Comparison of ENCODE assay signal across 32 cellular contexts in the genomic region with DNA sequence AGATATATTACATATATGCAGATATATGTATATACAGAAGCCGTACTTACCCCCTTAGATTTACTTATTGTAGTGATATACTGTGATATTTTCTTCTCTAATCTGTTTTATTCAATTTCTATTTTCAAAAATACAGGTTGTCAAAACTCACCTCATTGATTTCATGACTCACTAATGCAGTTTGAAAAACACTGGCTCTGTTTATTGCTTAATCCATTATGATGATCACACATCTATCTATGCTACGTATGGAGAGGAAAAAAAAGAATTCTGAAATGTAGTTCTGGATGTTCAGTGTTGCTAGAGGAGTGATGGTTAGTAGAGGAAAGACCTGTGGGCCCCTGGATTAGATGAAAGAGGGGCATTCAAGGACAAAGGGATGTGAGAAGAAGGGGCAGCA.
"Had no signal": no experiment of that assay in that cellular context is flagged by ENCODE, and none has a peak within 500 bp of the region (broad histone marks: within the 10 kb centered on the region; RNA-seq: fewer than 3 reads in every experiment).

No MANE protein-coding gene starts in this region.

- ATAC-seq: activated naive CD4-positive, alpha-beta T cell treated with anti-CD3 and anti-CD28 coated beads, Interleukin-2, amount 50 U/mL, for 72 hours; activated T-cell treated with anti-CD3 and anti-CD28 coated beads, Interleukin-2, amount 50 U/mL, for 4 hours; Panc1; T-cell; T-helper 17 cell had no signal

- H3K27me3 ChIP-seq: adrenal gland, SJSA1 had no signal

- H3K4me3 Mint-ChIP-seq: activated B cell treated with CpG ODN at 0.5 μM for 24 hours; activated CD4-positive, alpha-beta memory T cell treated with anti-CD3 and anti-CD28 coated beads for 36 hours; activated naive CD4-positive, alpha-beta T cell treated with anti-CD3 and anti-CD28 coated beads for 36 hours; activated T-cell treated with anti-CD3 and anti-CD28 coated beads, Interleukin-2, amount 50 U/mL, for 4 hours; activated T-helper 1 cell treated with anti-CD3 and anti-CD28 coated beads, Interleukin-12 subunit alpha, Interleukin-12 subunit beta, Interleukin-2, Interleukin-4 antibody, amounts not matched to agents 30 ng/mL and 10 ng/mL and 1 ng/mL, durations not matched to agents 14 hours and 24 hours and 36 hours; brain; T-cell; T-helper 17 cell had no signal

- H3K9me3 Mint-ChIP-seq: activated B cell treated with CpG ODN at 0.5 μM for 24 hours; activated CD4-positive, alpha-beta memory T cell treated with anti-CD3 and anti-CD28 coated beads for 36 hours; activated naive CD4-positive, alpha-beta T cell treated with anti-CD3 and anti-CD28 coated beads for 36 hours; activated T-cell treated with anti-CD3 and anti-CD28 coated beads, Interleukin-2, amount 50 U/mL, for 4 hours; T-cell had no signal

- H3K27ac ChIP-seq: adrenal gland, SJSA1, VCaP had no signal

- H3K27ac Mint-ChIP-seq: activated B cell treated with CpG ODN at 0.5 μM for 24 hours; activated CD4-positive, alpha-beta memory T cell treated with anti-CD3 and anti-CD28 coated beads for 36 hours; activated naive CD4-positive, alpha-beta T cell treated with anti-CD3 and anti-CD28 coated beads for 36 hours; activated naive CD4-positive, alpha-beta T cell treated with anti-CD3 and anti-CD28 coated beads, Interleukin-2, amount 50 U/mL, for 72 hours; activated T-helper 1 cell treated with anti-CD3 and anti-CD28 coated beads, Interleukin-12 subunit alpha, Interleukin-12 subunit beta, Interleukin-2, Interleukin-4 antibody, amounts not matched to agents 30 ng/mL and 10 ng/mL and 1 ng/mL, durations not matched to agents 14 hours and 24 hours and 36 hours; brain; T-cell; T-helper 17 cell had no signal

- H3K9me3 ChIP-seq: adrenal gland, SK-N-SH had no signal

- H3K36me3 Mint-ChIP-seq: activated CD4-positive, alpha-beta memory T cell treated with anti-CD3 and anti-CD28 coated beads for 36 hours; activated naive CD4-positive, alpha-beta T cell treated with anti-CD3 and anti-CD28 coated beads, Interleukin-2, amount 50 U/mL, for 72 hours; brain; T-cell had no signal

- H3K27me3 Mint-ChIP-seq: activated B cell treated with CpG ODN at 0.5 μM for 24 hours; activated CD4-positive, alpha-beta memory T cell treated with anti-CD3 and anti-CD28 coated beads for 36 hours; brain; T-helper 17 cell had no signal

- DNase-seq: activated B cell treated with CpG ODN at 0.5 μM for 24 hours; activated CD4-positive, alpha-beta memory T cell treated with anti-CD3 and anti-CD28 coated beads for 36 hours; activated CD4-positive, alpha-beta T cell treated with anti-CD3 and anti-CD28 coated beads for 4 hours; activated CD4-positive, alpha-beta T cell treated with anti-CD3 and anti-CD28 coated beads, Interleukin-2, amount 50 U/mL, for 1 hour; activated CD4-positive, CD25-positive, alpha-beta regulatory T cell treated with anti-CD3 and anti-CD28 coated beads, Interleukin-2, amount 50 U/mL, for 72 hours; activated CD8-positive, alpha-beta memory T cell treated with anti-CD3 and anti-CD28 coated beads, Interleukin-2, amount 50 U/mL, for 4 hours; activated gamma-delta T cell treated with Interleukin-2 at 50 U/mL for 16 hours; activated naive CD4-positive, alpha-beta T cell treated with anti-CD3 and anti-CD28 coated beads for 36 hours; activated T-cell treated with anti-CD3 and anti-CD28 coated beads for 4 hours; activated T-cell treated with anti-CD3 and anti-CD28 coated beads, Interleukin-2, amount 50 U/mL, for 4 hours; adrenal gland; Kasumi-1; KG1; MM.1S; MV-4-11; NCI-H1092; NCI-H1436 treated with DMSO at 0.1 percent for 48 hours; NCI-H1694 treated with DMSO at 0.1 percent for 48 hours; NCI-H2029; NCI-H345; NCI-H524 treated with DMSO at 0.1 percent for 48 hours; SHP77 treated with DMSO at 0.1 percent for 48 hours; SK-N-SH; T-cell; T-helper 17 cell; T-helper 9 cell had no signal

- H3K4me3 ChIP-seq: adrenal gland, SJSA1 had no signal

- H3K36me3 ChIP-seq: adrenal gland, SJSA1 had no signal

- H3K4me1 Mint-ChIP-seq: activated B cell treated with CpG ODN at 0.5 μM for 24 hours, T-cell had no signal
